In the genomic region with DNA sequence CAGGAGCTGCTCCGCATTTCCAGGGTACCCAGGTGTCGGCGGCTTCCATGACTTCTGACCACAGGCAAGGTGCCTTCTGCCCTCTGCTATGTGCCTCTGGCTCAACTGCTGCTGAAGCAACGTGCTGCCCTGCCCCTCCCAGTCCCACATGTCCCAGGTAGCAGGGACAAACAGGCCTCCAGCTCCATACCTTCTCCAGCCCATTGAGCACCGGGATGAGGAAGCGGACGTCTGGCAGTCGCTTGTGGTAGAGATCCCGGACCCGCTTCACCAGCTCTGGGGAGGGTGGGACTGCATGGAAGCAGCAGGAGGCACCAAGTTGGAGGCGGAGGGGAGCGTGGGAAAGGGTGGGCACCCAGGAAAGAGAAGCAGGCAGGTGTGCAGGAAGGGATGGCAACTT, we compare ENCODE assay signal across 17 cellular contexts. TPM values are rescaled to one million over a fixed set of nuclear protein-coding genes. Genes with fewer than 3 reads are reported as not detected.
DNase-seq lines count a peak whose midpoint lies in the region; ATAC-seq lines count a peak whose summit lies in the region.
"Had no signal": no experiment of that assay in that cellular context is flagged by ENCODE, and none has a peak within 500 bp of the region (broad histone marks: within the 10 kb centered on the region; RNA-seq: fewer than 3 reads in every experiment).

No MANE protein-coding gene starts in this region.

- H3K9me3 Mint-ChIP-seq in stimulated activated naive B cell treated with anti-CD40 and anti-IgM and Interleukin-4, amounts not matched to agents 10 μg/mL and 1 μg/mL and 100 μg/mL, for 72 hours: no peaks in the 10 kb centered on the region
- H3K9me3 Mint-ChIP-seq: CD8-positive, alpha-beta memory T cell; H9 had no signal

- H3K27me3 Mint-ChIP-seq in T-helper 17 cell: no peaks in the 10 kb centered on the region
- no peaks in the 10 kb centered on the region for H3K27me3 Mint-ChIP-seq in stimulated activated naive B cell treated with anti-CD40 and anti-IgM and Interleukin-4, amounts not matched to agents 10 μg/mL and 1 μg/mL and 100 μg/mL, for 72 hours
- H3K27me3 Mint-ChIP-seq: B cell; CD8-positive, alpha-beta memory T cell had no signal

- DNase-seq in Caki2 (ENCODE audit: low read depth) (peak; percentile 61), T-helper 17 cell (no peak), left kidney (ENCODE audit: low read depth, low spot score) (peak; percentile 29), GF-D8 (lab: John Stamatoyannopoulos, UW) (no peak), cerebellum (ENCODE audit: low spot score) (no peak)
- DNase-seq in stimulated activated naive B cell treated with anti-CD40 and anti-IgM and Interleukin-4, amounts not matched to agents 10 μg/mL and 1 μg/mL and 100 μg/mL, for 72 hours: no peak
- DNase-seq: CD8-positive, alpha-beta memory T cell; COR-L47; DMS153; DMS79; H9; KG1 had no signal

- in situ Hi-C loops in Caki2 (cut with HindIII; ENCODE audit: low pct_unique_long_range_greater_than_20kb, low sequenced_read_pairs): no loop called here

- ATAC-seq in T-helper 17 cell (no peak), HG03095 (IDR thresholded peaks at IDR 0.05; ENCODE audit: unreplicated experiment) (no peak)
- no peak for ATAC-seq in stimulated activated naive B cell treated with anti-CD40 and anti-IgM and Interleukin-4, amounts not matched to agents 10 μg/mL and 1 μg/mL and 100 μg/mL, for 72 hours (replicated peaks)
- ATAC-seq: GM12878 had no signal

- H3K27ac Mint-ChIP-seq in T-helper 17 cell: peak overlapping the region; percentile 54
- H3K27ac Mint-ChIP-seq in stimulated activated naive B cell treated with anti-CD40 and anti-IgM and Interleukin-4, amounts not matched to agents 10 μg/mL and 1 μg/mL and 100 μg/mL, for 72 hours: peak overlapping the region; percentile 65
- H3K27ac Mint-ChIP-seq: B cell, H9 had no signal

- peaks cover 2% of the 10 kb centered on the region for H3K36me3 Mint-ChIP-seq in T-helper 17 cell (ENCODE audit: low read depth)
- peaks cover 57 to 64% of the 10 kb centered on the region in 2 donors for H3K36me3 Mint-ChIP-seq in stimulated activated naive B cell treated with anti-CD40 and anti-IgM and Interleukin-4, amounts not matched to agents 10 μg/mL and 1 μg/mL and 100 μg/mL, for 72 hours

- H3K4me1 Mint-ChIP-seq in T-helper 17 cell: peaks cover 4% of the 10 kb centered on the region
- peaks cover 1 to 6% of the 10 kb centered on the region in 2 donors for H3K4me1 Mint-ChIP-seq in stimulated activated naive B cell treated with anti-CD40 and anti-IgM and Interleukin-4, amounts not matched to agents 10 μg/mL and 1 μg/mL and 100 μg/mL, for 72 hours
- H3K4me1 Mint-ChIP-seq: B cell; CD8-positive, alpha-beta memory T cell had no signal

- no peak overlapping the region for H3K4me3 Mint-ChIP-seq in T-helper 17 cell
- no peak overlapping the region for H3K4me3 Mint-ChIP-seq in stimulated activated naive B cell treated with anti-CD40 and anti-IgM and Interleukin-4, amounts not matched to agents 10 μg/mL and 1 μg/mL and 100 μg/mL, for 72 hours
- H3K4me3 Mint-ChIP-seq: B cell; CD8-positive, alpha-beta memory T cell; H9 had no signal

- no peaks in the 10 kb centered on the region for H3K9me3 ChIP-seq in T-helper 17 cell (ENCODE audit: control insufficient read depth, low read length, poor library complexity, severe bottlenecking)
- H3K9me3 ChIP-seq: BLaER1 treated with 17β-estradiol and CSF1 and Interleukin-3, amounts not matched to agents 10 nM and 100 nM had no signal

RNA-seq across cellular contexts. Expression of gene RSPH6A, which starts 8.1 kb away (rescaled TPM):
- not detected in 2 replicates for total RNA-seq in Caki2 (2014; rRNA removed; shearing (Covaris generic); ENCODE audit: low replicate concordance)
- under 1 TPM; 0.10 to 0.34 TPM for total RNA-seq in T-helper 17 cell
- not detected for total RNA-seq in cerebellum
- total RNA-seq: A172 had no signal

RNA-seq across cellular contexts. Expression of gene DMWD, which starts 30.5 kb away (rescaled TPM):
- total RNA-seq in Caki2 (2014; rRNA removed; shearing (Covaris generic); ENCODE audit: low replicate concordance): 22.3 and 25.6 TPM in 2 replicates
- total RNA-seq in T-helper 17 cell: 10 to 100 TPM; 28.3 to 49.1 TPM
- total RNA-seq in cerebellum: 42.3 TPM

RNA-seq across cellular contexts. Expression of gene SYMPK, which starts 39.8 kb away (rescaled TPM):
- 75.2 and 83.9 TPM in 2 replicates for total RNA-seq in Caki2 (2014; rRNA removed; shearing (Covaris generic); ENCODE audit: low replicate concordance)
- 10 to 100 TPM; 75.5 to 81.6 TPM for total RNA-seq in T-helper 17 cell
- total RNA-seq in cerebellum: 27.1 TPM

RNA-seq across cellular contexts. Expression of gene DMPK, which starts 40.9 kb away (rescaled TPM):
- 4.8 and 9.1 TPM in 2 replicates for total RNA-seq in Caki2 (2014; rRNA removed; shearing (Covaris generic); ENCODE audit: low replicate concordance)
- total RNA-seq in T-helper 17 cell (10 to 100 TPM; 18.7 to 35.8 TPM), cerebellum (27.9 TPM)

RNA-seq across cellular contexts. Expression of gene FOXA3, which starts 40.9 kb away (rescaled TPM):
- 0.14 TPM in 1 of 2 replicates, not detected in the other for total RNA-seq in Caki2 (2014; rRNA removed; shearing (Covaris generic); ENCODE audit: low replicate concordance)
- total RNA-seq in T-helper 17 cell (not detected), cerebellum (not detected)
- total RNA-seq: A172, B cell had no signal

Comparison
In these comparisons a context has a peak if more than half of its experiments do, and no peak if none do; other contexts are left out.
1. DNase-seq: peak in Caki2 (single experiment) and left kidney (single experiment); none in T-helper 17 cell (0 of 3), stimulated activated naive B cell treated with anti-CD40 and anti-IgM and Interleukin-4, amounts not matched to agents 10 μg/mL and 1 μg/mL and 100 μg/mL, for 72 hours (single experiment), GF-D8 (single experiment) and cerebellum (single experiment).